ENCODE assay signal across 10 cellular contexts in genomic region chr19:46471778-46472543, GRCh38. TPM values are rescaled to one million over a fixed set of nuclear protein-coding genes. Genes with fewer than 3 reads are reported as not detected.
DNase-seq lines count a peak whose midpoint lies in the region; ATAC-seq and TF ChIP-seq lines count a peak whose summit lies in the region.
"Had no signal": no experiment of that assay in that cellular context is flagged by ENCODE, and none has a peak within 500 bp of the region (broad histone marks: within the 10 kb centered on the region; RNA-seq: fewer than 3 reads in every experiment).

No MANE protein-coding gene starts in this region.

- no peaks in the 10 kb centered on the region for H3K9me2 ChIP-seq in neural cell (ENCODE audit: insufficient read depth, low read length)

- H3K27me3 Mint-ChIP-seq in endothelial cell (ENCODE audit: unreplicated experiment) = peaks cover 6% of the 10 kb centered on the region

- TF ChIP-seq POLR2A in heart left ventricle (IDR thresholded peaks at IDR 0.05) (no peak), vagina (IDR thresholded peaks at IDR 0.05) (no peak)

- peak overlapping the region; percentile 14 to 57 (median 52) for H3K4me3 ChIP-seq in heart left ventricle
- peak overlapping the region; percentile 98 for H3K4me3 ChIP-seq in neural cell (ENCODE audit: low read length)
- peak overlapping the region; percentile 38 to 44 for H3K4me3 ChIP-seq in vagina

- H4K20me1 ChIP-seq in neural cell (ENCODE audit: insufficient read depth) = no peaks in the 10 kb centered on the region

- H3K4me1 ChIP-seq in heart left ventricle = peaks cover 0 to 27% (median 10%) of the 10 kb centered on the region in 12 donors
- H3K4me1 ChIP-seq in vagina = peaks cover 16% of the 10 kb centered on the region

- DNase-seq in heart left ventricle (no peak), left ventricle myocardium superior (no peak), endothelial cell (ENCODE audit: low spot score) (no peak), vagina (ENCODE audit: extremely low spot score in 2 of 2) (peak in 1 of 2 donors; percentile 54), DMS53 (lab: John Stamatoyannopoulos, UW) (no peak)
- no peak for DNase-seq in activated CD4-positive, alpha-beta T cell treated with anti-CD3 and anti-CD28 coated beads for 48 hours
- DNase-seq: T-helper 2 cell had no signal

- H3K4me3 Mint-ChIP-seq in endothelial cell (ENCODE audit: unreplicated experiment) = peak overlapping the region; percentile 76
- H3K4me3 Mint-ChIP-seq: memory B cell had no signal

- no peaks in the 10 kb centered on the region for H3F3A ChIP-seq in neural cell (ENCODE audit: insufficient read depth, low read length, poor library complexity, severe bottlenecking)

- peaks cover 18% of the 10 kb centered on the region for H3K79me2 ChIP-seq in neural cell (replicated peaks; ENCODE audit: insufficient read depth, low read length)

- H3K27ac Mint-ChIP-seq in endothelial cell (ENCODE audit: unreplicated experiment) = no peak overlapping the region
- H3K27ac Mint-ChIP-seq: memory B cell had no signal

- peaks cover 9% of the 10 kb centered on the region for H3K4me1 Mint-ChIP-seq in endothelial cell (ENCODE audit: unreplicated experiment)

- peak overlapping the region; percentile 98 for H3K9ac ChIP-seq in neural cell (ENCODE audit: low read length)

- H2AFZ ChIP-seq in neural cell (ENCODE audit: low read depth, low read length) = no peak overlapping the region

- peaks cover 0 to 36% (median 0%) of the 10 kb centered on the region in 9 donors for H3K27me3 ChIP-seq in heart left ventricle
- H3K27me3 ChIP-seq in neural cell (ENCODE audit: insufficient read depth, low read depth, low read length) = no peaks in the 10 kb centered on the region
- H3K27me3 ChIP-seq in vagina = no peaks in the 10 kb centered on the region

- H3K27ac ChIP-seq in heart left ventricle = peak overlapping the region in 11 of 12 donors; percentile 54 to 80 (median 63)
- H3K27ac ChIP-seq in neural cell (ENCODE audit: low read length) = peak overlapping the region; percentile 90
- H3K27ac ChIP-seq in vagina = peak overlapping the region; percentile 76

- ATAC-seq in heart left ventricle = no peak
- no peak for ATAC-seq in left ventricle myocardium superior
- ATAC-seq in GM18868 (IDR thresholded peaks at IDR 0.05; ENCODE audit: unreplicated experiment) = no peak

- no peak for TF ChIP-seq EP300 in neural cell (conservative IDR thresholded peaks at IDR 0.05; ENCODE audit: poor library complexity, severe bottlenecking)

- TF ChIP-seq CTCF in heart left ventricle (IDR thresholded peaks at IDR 0.05) (no peak), endothelial cell (IDR thresholded peaks at IDR 0.05; ENCODE audit: unreplicated experiment) (no peak), neural cell (IDR thresholded peaks at IDR 0.05; ENCODE audit: poor library complexity, severe bottlenecking) (no peak), vagina (IDR thresholded peaks at IDR 0.05) (no peak)

- no peaks in the 10 kb centered on the region for H3K9me3 ChIP-seq in heart left ventricle
- no peaks in the 10 kb centered on the region for H3K9me3 ChIP-seq in neural cell (ENCODE audit: low read length)
- H3K9me3 ChIP-seq in vagina = no peaks in the 10 kb centered on the region

- intact Hi-C loops in heart left ventricle (cut with DNase I) = loop anchor here in 1 of 10 donors (2.0 kb wide), 1 partner anchor 45 kb away; no protein-coding TSS in a partner anchor
- intact Hi-C loops in left ventricle myocardium superior (cut with micrococcal nuclease) = no loop called here
- intact Hi-C loops in vagina (cut with DNase I) = no loop called here

- no peaks in the 10 kb centered on the region for H3K9me3 Mint-ChIP-seq in endothelial cell (ENCODE audit: unreplicated experiment)
- H3K9me3 Mint-ChIP-seq: memory B cell had no signal

- TF ChIP-seq RAD21 in neural cell (conservative IDR thresholded peaks at IDR 0.05) = no peak

- peak overlapping the region; percentile 27 for H3K4me2 ChIP-seq in neural cell (ENCODE audit: low read length)

- peaks cover 15% of the 10 kb centered on the region for H3K36me3 Mint-ChIP-seq in endothelial cell (ENCODE audit: low read depth, unreplicated experiment)
- H3K36me3 Mint-ChIP-seq: memory B cell had no signal

- H3K36me3 ChIP-seq in heart left ventricle (no peaks in the 10 kb centered on the region), neural cell (ENCODE audit: insufficient read depth, low read length) (no peaks in the 10 kb centered on the region), vagina (no peaks in the 10 kb centered on the region)

- 41 to 69% (median 48%) methylated on average over 14 to 15 of the region's 15 CpGs for WGBS in heart left ventricle, 4 donors

TF ChIP-seq in neural cell, 6 proteins besides CTCF, POLR2A, EP300 and RAD21:
- no peak for TF ChIP-seq POLR2AphosphoS5 (IDR thresholded peaks at IDR 0.05)
- no peak for TF ChIP-seq EZH2 (IDR thresholded peaks at IDR 0.05; ENCODE audit: borderline replicate concordance, insufficient read depth, low read length, poor library complexity, severe bottlenecking)
- no peak for TF ChIP-seq REST (IDR thresholded peaks at IDR 0.05; ENCODE audit: borderline replicate concordance)
- TF ChIP-seq TAF1 (IDR thresholded peaks at IDR 0.05; ENCODE audit: low read depth) = no peak
- no peak for TF ChIP-seq SMC3 (conservative IDR thresholded peaks at IDR 0.05; ENCODE audit: poor library complexity)
TF ChIP-seq in neural cell: peak in this region for 0.

RNA-seq across cellular contexts. Expression of gene PNMA8A, which starts 0.6 kb away (rescaled TPM):
- total RNA-seq in heart left ventricle (10 to 100 TPM in 3 of 9 donors, 1 to 10 TPM in 6; 2.1 to 12.1 (median 9.3) TPM), left ventricle myocardium superior (9.4 TPM), endothelial cell (ENCODE audit: unreplicated experiment) (12.4 TPM), vagina (1.5 TPM)
- polyA plus RNA-seq in heart left ventricle (1 to 10 TPM; 3.2 to 6.0 TPM), neural cell (234 and 238 TPM in 2 replicates)
- 182 and 186 TPM in 2 replicates for polyA minus RNA-seq in neural cell

RNA-seq across cellular contexts. Expression of gene PNMA8B, which starts 23.7 kb away (rescaled TPM):
- total RNA-seq in heart left ventricle (1 to 10 TPM in 2 of 9 donors, under 1 TPM in 7; 0.38 to 1.1 (median 0.69) TPM), left ventricle myocardium superior (0.89 TPM), endothelial cell (ENCODE audit: unreplicated experiment) (1.3 TPM), vagina (2.7 TPM)
- polyA plus RNA-seq in heart left ventricle (under 1 TPM; 0.27 to 0.69 TPM), neural cell (9.9 and 10.1 TPM in 2 replicates)
- 24.0 and 27.0 TPM in 2 replicates for polyA minus RNA-seq in neural cell

RNA-seq across cellular contexts. Expression of gene PNMA8C, which starts 43.2 kb away (rescaled TPM):
- total RNA-seq in heart left ventricle = under 1 TPM in 7 of 9 donors, not detected in 2; 0.07 to 0.19 (median 0.12) TPM
- under 1 TPM in 1 of 2 donors, not detected in 1; 0.08 TPM for polyA plus RNA-seq in heart left ventricle
- total RNA-seq in left ventricle myocardium superior = 0.07 TPM
- total RNA-seq in endothelial cell (ENCODE audit: unreplicated experiment) = 0.41 TPM
- 16.1 and 17.2 TPM in 2 replicates for polyA plus RNA-seq in neural cell
- 27.9 and 29.0 TPM in 2 replicates for polyA minus RNA-seq in neural cell
- total RNA-seq in vagina = 0.25 TPM

RNA-seq across cellular contexts. Expression of gene CCDC8, which starts 58.6 kb away (rescaled TPM):
- total RNA-seq in heart left ventricle (10 to 100 TPM; 13.6 to 30.6 (median 24.7) TPM), left ventricle myocardium superior (33.5 TPM), endothelial cell (ENCODE audit: unreplicated experiment) (13.3 TPM), vagina (7.4 TPM)
- polyA plus RNA-seq in heart left ventricle (10 to 100 TPM; 17.8 to 19.0 TPM), neural cell (0.84 and 2.4 TPM in 2 replicates)
- 1.7 and 2.2 TPM in 2 replicates for polyA minus RNA-seq in neural cell

Comparison
In these comparisons a context has a peak if more than half of its experiments do, and no peak if none do; other contexts are left out.
1. H3K4me3 ChIP-seq: peak in every context shown above with its lines; median percentile 98 in neural cell; 52 in heart left ventricle; 41 in vagina.